ENCODE assay signal across 32 cellular contexts in the genomic region with DNA sequence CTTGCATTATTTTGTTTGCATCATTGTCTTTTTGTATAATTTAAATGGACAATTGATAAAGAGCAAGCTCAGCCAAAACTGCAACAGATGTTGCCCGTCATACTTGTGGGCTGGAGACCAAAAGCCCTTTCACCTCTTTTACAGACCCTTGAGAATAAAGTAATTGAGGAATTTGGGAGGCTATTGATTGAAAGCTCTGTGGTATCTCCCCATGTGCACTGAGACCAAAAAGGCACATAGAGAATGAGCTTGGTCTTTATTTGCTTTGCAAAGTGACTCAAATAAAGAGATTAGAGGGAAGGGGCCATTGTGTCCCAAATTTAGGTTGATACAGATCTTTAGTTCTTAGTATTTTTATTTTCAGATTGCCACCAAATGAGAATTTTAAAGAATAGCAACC.
"Had no signal": no experiment of that assay in that cellular context is flagged by ENCODE, and none has a peak within 500 bp of the region (broad histone marks: within the 10 kb centered on the region; RNA-seq: fewer than 3 reads in every experiment).

No MANE protein-coding gene starts in this region.

- DNase-seq: activated B cell treated with CpG ODN at 0.5 μM for 24 hours; activated CD4-positive, alpha-beta memory T cell treated with anti-CD3 and anti-CD28 coated beads for 36 hours; activated CD4-positive, alpha-beta T cell treated with anti-CD3 and anti-CD28 coated beads for 36 hours; activated CD4-positive, alpha-beta T cell treated with anti-CD3 and anti-CD28 coated beads, Interleukin-2, amount 10 ng/mL, durations not matched to agents 24 days and 14 days; activated CD4-positive, CD25-positive, alpha-beta regulatory T cell treated with anti-CD3 and anti-CD28 coated beads, Interleukin-2, amount 50 U/mL, for 72 hours; activated CD8-positive, alpha-beta memory T cell treated with anti-CD3 and anti-CD28 coated beads, Interleukin-2, amount 10 ng/mL, durations not matched to agents 7 days and 5 days; activated CD8-positive, alpha-beta memory T cell treated with anti-CD3 and anti-CD28 coated beads, Interleukin-2, amount 50 U/mL, for 4 hours; activated CD8-positive, alpha-beta T cell treated with anti-CD3 and anti-CD28 coated beads, Interleukin-2, amount 10 ng/mL, durations not matched to agents 7 days and 5 days; activated effector memory CD4-positive, alpha-beta T cell treated with anti-CD3 and anti-CD28 coated beads, Interleukin-2, amount 50 U/mL, for 16 hours; activated naive CD4-positive, alpha-beta T cell treated with anti-CD3 and anti-CD28 coated beads for 36 hours; activated naive CD8-positive, alpha-beta T cell treated with anti-CD3 and anti-CD28 coated beads for 36 hours; activated naive CD8-positive, alpha-beta T cell treated with anti-CD3 and anti-CD28 coated beads, Interleukin-2, amount 50 U/mL, for 24 hours; activated T-cell treated with anti-CD3 and anti-CD28 coated beads, Interleukin-2, amount 50 U/mL, for 1 hour; activated T-cell treated with anti-CD3 and anti-CD28 coated beads, Interleukin-2, amount 50 U/mL, for 48 hours; adrenal gland; amygdala; aorta; body of pancreas; caudate nucleus; cortex of kidney; dermis blood vessel endothelial cell; effector CD8-positive, alpha-beta T cell; foreskin fibroblast; T-helper 1 cell; T-helper 17 cell; T1000; WERI-Rb-1 had no signal

- H3K4me3 ChIP-seq: adrenal gland, body of pancreas had no signal

- H3K27me3 Mint-ChIP-seq: activated B cell treated with CpG ODN at 0.5 μM for 24 hours; activated CD4-positive, alpha-beta memory T cell treated with anti-CD3 and anti-CD28 coated beads for 36 hours; activated CD4-positive, alpha-beta T cell treated with anti-CD3 and anti-CD28 coated beads for 36 hours; activated CD4-positive, alpha-beta T cell treated with anti-CD3 and anti-CD28 coated beads, Interleukin-2, amount 10 ng/mL, durations not matched to agents 24 days and 14 days; activated CD8-positive, alpha-beta memory T cell treated with anti-CD3 and anti-CD28 coated beads, Interleukin-2, amount 10 ng/mL, durations not matched to agents 7 days and 5 days; activated naive CD4-positive, alpha-beta T cell treated with anti-CD3 and anti-CD28 coated beads, Interleukin-2, amount 50 U/mL, for 24 hours; activated naive CD8-positive, alpha-beta T cell treated with anti-CD3 and anti-CD28 coated beads for 36 hours; activated naive CD8-positive, alpha-beta T cell treated with anti-CD3 and anti-CD28 coated beads, Interleukin-2, amount 50 U/mL, for 24 hours; T-helper 17 cell had no signal

- H3K36me3 Mint-ChIP-seq: activated CD4-positive, alpha-beta memory T cell treated with anti-CD3 and anti-CD28 coated beads for 36 hours; activated CD8-positive, alpha-beta memory T cell treated with anti-CD3 and anti-CD28 coated beads, Interleukin-2, amount 10 ng/mL, durations not matched to agents 7 days and 5 days; activated naive CD4-positive, alpha-beta T cell treated with anti-CD3 and anti-CD28 coated beads, Interleukin-2, amount 50 U/mL, for 24 hours; activated naive CD8-positive, alpha-beta T cell treated with anti-CD3 and anti-CD28 coated beads for 36 hours had no signal

- ATAC-seq: activated CD4-positive, alpha-beta T cell treated with anti-CD3 and anti-CD28 coated beads for 36 hours; activated CD8-positive, alpha-beta memory T cell treated with anti-CD3 and anti-CD28 coated beads, Interleukin-2, amount 10 ng/mL, durations not matched to agents 7 days and 5 days; activated CD8-positive, alpha-beta T cell treated with anti-CD3 and anti-CD28 coated beads, Interleukin-2, amount 10 ng/mL, durations not matched to agents 7 days and 5 days; activated naive CD8-positive, alpha-beta T cell treated with anti-CD3 and anti-CD28 coated beads, Interleukin-2, amount 50 U/mL, for 24 hours; body of pancreas; esophagus mucosa; T-helper 17 cell had no signal

- H3K4me3 Mint-ChIP-seq: activated B cell treated with CpG ODN at 0.5 μM for 24 hours; activated CD4-positive, alpha-beta memory T cell treated with anti-CD3 and anti-CD28 coated beads for 36 hours; activated CD4-positive, alpha-beta T cell treated with anti-CD3 and anti-CD28 coated beads for 36 hours; activated CD4-positive, alpha-beta T cell treated with anti-CD3 and anti-CD28 coated beads, Interleukin-2, amount 10 ng/mL, durations not matched to agents 24 days and 14 days; activated CD8-positive, alpha-beta memory T cell treated with anti-CD3 and anti-CD28 coated beads, Interleukin-2, amount 10 ng/mL, durations not matched to agents 7 days and 5 days; activated CD8-positive, alpha-beta T cell treated with anti-CD3 and anti-CD28 coated beads, Interleukin-2, amount 10 ng/mL, durations not matched to agents 7 days and 5 days; activated naive CD4-positive, alpha-beta T cell treated with anti-CD3 and anti-CD28 coated beads for 36 hours; activated naive CD4-positive, alpha-beta T cell treated with anti-CD3 and anti-CD28 coated beads, Interleukin-2, amount 50 U/mL, for 24 hours; activated naive CD8-positive, alpha-beta T cell treated with anti-CD3 and anti-CD28 coated beads for 36 hours; activated naive CD8-positive, alpha-beta T cell treated with anti-CD3 and anti-CD28 coated beads, Interleukin-2, amount 50 U/mL, for 24 hours; activated T-helper 1 cell treated with anti-CD3 and anti-CD28 coated beads, Interleukin-12 subunit alpha, Interleukin-12 subunit beta, Interleukin-2, Interleukin-4 antibody, amounts not matched to agents 30 ng/mL and 10 ng/mL and 1 ng/mL, durations not matched to agents 14 hours and 24 hours and 36 hours; T-helper 17 cell; T-helper 2 cell treated with Interferon-gamma antibody and Interleukin-4, amounts not matched to agents 5 μg/mL and 100 μg/mL, for 36 hours had no signal

- H3K27ac ChIP-seq: adrenal gland, body of pancreas, WERI-Rb-1 had no signal

- H3K36me3 ChIP-seq: adrenal gland, WERI-Rb-1 had no signal

- H3K9me3 ChIP-seq: adrenal gland, body of pancreas had no signal

- H3K9me3 Mint-ChIP-seq: activated CD4-positive, alpha-beta memory T cell treated with anti-CD3 and anti-CD28 coated beads for 36 hours; activated CD4-positive, alpha-beta T cell treated with anti-CD3 and anti-CD28 coated beads, Interleukin-2, amount 10 ng/mL, durations not matched to agents 24 days and 14 days; activated naive CD4-positive, alpha-beta T cell treated with anti-CD3 and anti-CD28 coated beads for 36 hours; activated naive CD4-positive, alpha-beta T cell treated with anti-CD3 and anti-CD28 coated beads, Interleukin-2, amount 50 U/mL, for 24 hours; activated naive CD8-positive, alpha-beta T cell treated with anti-CD3 and anti-CD28 coated beads, Interleukin-2, amount 50 U/mL, for 24 hours; activated T-helper 2 cell treated with anti-CD3 and anti-CD28 coated beads, Interferon-gamma antibody, Interleukin-2, Interleukin-4, amounts not matched to agents 10 μg/mL and 5 μg/mL and 100 μg/mL, durations not matched to agents 14 hours and 24 hours and 36 hours had no signal

- H3K4me1 Mint-ChIP-seq: activated B cell treated with CpG ODN at 0.5 μM for 24 hours; activated CD4-positive, alpha-beta T cell treated with anti-CD3 and anti-CD28 coated beads for 36 hours; activated CD4-positive, alpha-beta T cell treated with anti-CD3 and anti-CD28 coated beads, Interleukin-2, amount 10 ng/mL, durations not matched to agents 24 days and 14 days; activated CD8-positive, alpha-beta memory T cell treated with anti-CD3 and anti-CD28 coated beads, Interleukin-2, amount 10 ng/mL, durations not matched to agents 7 days and 5 days; activated naive CD4-positive, alpha-beta T cell treated with anti-CD3 and anti-CD28 coated beads, Interleukin-2, amount 50 U/mL, for 24 hours; activated naive CD8-positive, alpha-beta T cell treated with anti-CD3 and anti-CD28 coated beads for 36 hours; activated naive CD8-positive, alpha-beta T cell treated with anti-CD3 and anti-CD28 coated beads, Interleukin-2, amount 50 U/mL, for 24 hours; T-helper 17 cell had no signal

- H3K27me3 ChIP-seq: adrenal gland, body of pancreas had no signal

- H3K4me1 ChIP-seq: adrenal gland, body of pancreas had no signal

- H3K27ac Mint-ChIP-seq: activated B cell treated with CpG ODN at 0.5 μM for 24 hours; activated CD4-positive, alpha-beta memory T cell treated with anti-CD3 and anti-CD28 coated beads for 36 hours; activated CD4-positive, alpha-beta T cell treated with anti-CD3 and anti-CD28 coated beads for 36 hours; activated CD4-positive, alpha-beta T cell treated with anti-CD3 and anti-CD28 coated beads, Interleukin-2, amount 10 ng/mL, durations not matched to agents 24 days and 14 days; activated CD8-positive, alpha-beta memory T cell treated with anti-CD3 and anti-CD28 coated beads, Interleukin-2, amount 10 ng/mL, durations not matched to agents 7 days and 5 days; activated CD8-positive, alpha-beta T cell treated with anti-CD3 and anti-CD28 coated beads, Interleukin-2, amount 10 ng/mL, durations not matched to agents 7 days and 5 days; activated naive CD4-positive, alpha-beta T cell treated with anti-CD3 and anti-CD28 coated beads for 36 hours; activated naive CD4-positive, alpha-beta T cell treated with anti-CD3 and anti-CD28 coated beads, Interleukin-2, amount 50 U/mL, for 24 hours; activated naive CD8-positive, alpha-beta T cell treated with anti-CD3 and anti-CD28 coated beads for 36 hours; activated naive CD8-positive, alpha-beta T cell treated with anti-CD3 and anti-CD28 coated beads, Interleukin-2, amount 50 U/mL, for 24 hours; activated T-helper 1 cell treated with anti-CD3 and anti-CD28 coated beads, Interleukin-12 subunit alpha, Interleukin-12 subunit beta, Interleukin-2, Interleukin-4 antibody, amounts not matched to agents 30 ng/mL and 10 ng/mL and 1 ng/mL, durations not matched to agents 14 hours and 24 hours and 36 hours; activated T-helper 2 cell treated with anti-CD3 and anti-CD28 coated beads, Interferon-gamma antibody, Interleukin-2, Interleukin-4, amounts not matched to agents 10 μg/mL and 5 μg/mL and 100 μg/mL, durations not matched to agents 14 hours and 24 hours and 36 hours; T-helper 17 cell; T-helper 2 cell treated with Interferon-gamma antibody and Interleukin-4, amounts not matched to agents 5 μg/mL and 100 μg/mL, for 36 hours had no signal
